Comparison of ENCODE assay signal across 23 cellular contexts in genomic region chr15:33454996-33455395, GRCh38.
DNase-seq lines count a peak whose midpoint lies in the region; FAIRE-seq and TF ChIP-seq lines count a peak whose summit lies in the region.
"Had no signal": no experiment of that assay in that cellular context is flagged by ENCODE, and none has a peak within 500 bp of the region (broad histone marks: within the 10 kb centered on the region; RNA-seq: fewer than 3 reads in every experiment).

No MANE protein-coding gene starts in this region.

- H3K27me3 Mint-ChIP-seq in Calu3 (ENCODE audit: unreplicated experiment) = no peaks in the 10 kb centered on the region
- H3K27me3 Mint-ChIP-seq: CD4-positive, CD25-positive, alpha-beta regulatory T cell; CD8-positive, alpha-beta memory T cell had no signal

- DNase-seq in Calu3 (no peak), RCC 7860 (ENCODE audit: low spot score) (peak; percentile 14), kidney tubule cell (ENCODE audit: low spot score) (peak; percentile 68), renal cortical epithelial cell (ENCODE audit: low read depth) (peak; percentile 26), NCI-H524 (lab: John Stamatoyannopoulos, UW) (no peak), Kasumi-1 (lab: John Stamatoyannopoulos, UW) (no peak), NCI-H1417 treated with DMSO at 0.1 percent for 48 hours (lab: John Stamatoyannopoulos, UW) (no peak)
- DNase-seq: BE2C; C1 segment of cervical spinal cord; Caco-2; CD4-positive, CD25-positive, alpha-beta regulatory T cell; CD8-positive, alpha-beta memory T cell; DMS53; DND-41; EL; GOT3; H7; HFFc6; IMR-90 had no signal

- H3K9me3 Mint-ChIP-seq in Calu3 (ENCODE audit: low read depth, unreplicated experiment) = no peaks in the 10 kb centered on the region
- H3K9me3 Mint-ChIP-seq: HFFc6 had no signal

- peak overlapping the region; percentile 15 for H3K27ac Mint-ChIP-seq in Calu3 (ENCODE audit: unreplicated experiment)
- H3K27ac Mint-ChIP-seq: CD4-positive, CD25-positive, alpha-beta regulatory T cell; CD8-positive, alpha-beta memory T cell; HFFc6 had no signal

- H3K4me3 Mint-ChIP-seq in Calu3 (ENCODE audit: low read depth, unreplicated experiment) = no peak overlapping the region
- H3K4me3 Mint-ChIP-seq: CD4-positive, CD25-positive, alpha-beta regulatory T cell; CD8-positive, alpha-beta memory T cell; HFFc6 had no signal

- H3K4me1 Mint-ChIP-seq in Calu3 (ENCODE audit: low read depth, unreplicated experiment) = peaks cover 19% of the 10 kb centered on the region
- H3K4me1 Mint-ChIP-seq: CD4-positive, CD25-positive, alpha-beta regulatory T cell; CD8-positive, alpha-beta memory T cell had no signal

- no TSS peak for BruUV-seq in Calu3 (replicated peaks; lab: Mats Ljungman, UMichigan)

- CTCF ChIA-PET in Calu3 (lab: Charles Lee) = no interaction called here

- peak; percentile 63 for FAIRE-seq in RCC 7860 (lab: Jason Lieb, UNC)
- FAIRE-seq: GM12878, GM19239, HTR-8/SVneo, K562 had no signal

- intact Hi-C loops in Calu3 (cut with micrococcal nuclease; ENCODE audit: unreplicated experiment) = no loop called here

- no peak for TF ChIP-seq CTCF in Calu3 (IDR thresholded peaks at IDR 0.05; ENCODE audit: unreplicated experiment)

- no peaks in the 10 kb centered on the region for H3K36me3 Mint-ChIP-seq in Calu3 (ENCODE audit: insufficient read depth, unreplicated experiment)
- H3K36me3 Mint-ChIP-seq: CD4-positive, CD25-positive, alpha-beta regulatory T cell; CD8-positive, alpha-beta memory T cell had no signal

Comparison
In these comparisons a context has a peak if more than half of its experiments do, and no peak if none do; other contexts are left out.
1. DNase-seq: peak in RCC 7860 (single experiment), kidney tubule cell (single experiment) and renal cortical epithelial cell (single experiment); none in Calu3 (single experiment), NCI-H524 (0 of 2), Kasumi-1 (0 of 2) and NCI-H1417 treated with DMSO at 0.1 percent for 48 hours (single experiment).